In genomic region chr17:82408938-82409318, GRCh38 we compare ENCODE assay signal across 20 cellular contexts. TPM values are rescaled to one million over a fixed set of nuclear protein-coding genes. Genes with fewer than 3 reads are reported as not detected.
DNase-seq lines count a peak whose midpoint lies in the region; ATAC-seq, FAIRE-seq and TF ChIP-seq lines count a peak whose summit lies in the region.
"Had no signal": no experiment of that assay in that cellular context is flagged by ENCODE, and none has a peak within 500 bp of the region (broad histone marks: within the 10 kb centered on the region; RNA-seq: fewer than 3 reads in every experiment).

No MANE protein-coding gene starts in this region.

- H2AK5ac ChIP-seq in neuronal stem cell (ENCODE audit: low read depth, low read length): no peak overlapping the region

- peak overlapping the region; percentile 17 for H4K8ac ChIP-seq in neuronal stem cell (ENCODE audit: low read depth, low read length)

- no peak overlapping the region for H2BK15ac ChIP-seq in neuronal stem cell (ENCODE audit: low read length)

- no peak overlapping the region for H3K4me2 ChIP-seq in neuronal stem cell (ENCODE audit: insufficient read depth, low read length, poor library complexity, severe bottlenecking)

- intact Hi-C loops in natural killer cell (cut with micrococcal nuclease): no loop called here

- no peak overlapping the region for H3K14ac ChIP-seq in neuronal stem cell (ENCODE audit: low read length)

- no peak overlapping the region for H3K4me3 Mint-ChIP-seq in natural killer cell treated with Interleukin-12 subunit alpha and Interleukin-12 subunit beta and Interleukin-15 and Interleukin-18, amount 100 ng/mL, for 72 hours
- no peak overlapping the region for H3K4me3 Mint-ChIP-seq in natural killer cell
- no peak overlapping the region for H3K4me3 Mint-ChIP-seq in WTC11
- H3K4me3 Mint-ChIP-seq in stimulated activated naive B cell treated with anti-CD40 and anti-IgM and Interleukin-4, amounts not matched to agents 10 μg/mL and 1 μg/mL and 100 μg/mL, for 72 hours: no peak overlapping the region
- H3K4me3 Mint-ChIP-seq: CD8-positive, alpha-beta T cell; HFFc6 had no signal

- no peak overlapping the region for H3K18ac ChIP-seq in neuronal stem cell (ENCODE audit: low read length)

- H3K9ac ChIP-seq in neuronal stem cell (ENCODE audit: low read depth, low read length, poor library complexity): peak overlapping the region; percentile 44
- H3K9ac ChIP-seq: BLaER1 treated with 17β-estradiol and CSF1 and Interleukin-3, amounts not matched to agents 10 nM and 100 nM; GM23248 had no signal

- CTCF ChIA-PET in WTC11 (lab: Charles Lee): interaction anchor here (0.6 to 1.5 kb wide), 3 partner anchors 16 to 56 kb away, joined by 3 to 5 read pairs (median 3); no protein-coding TSS in a partner anchor

- no CpG with 5 or more reads among the region's 21 CpGs for WGBS in neuronal stem cell (ENCODE audit: extremely low coverage in 2 of 2, insufficient read length in 2 of 2, insufficient replicate concordance in 1 of 2), 2 donors

- H4K91ac ChIP-seq in neuronal stem cell (ENCODE audit: low read depth, low read length, poor library complexity): no peak overlapping the region

- no peaks in the 10 kb centered on the region for H3K4me1 ChIP-seq in neuronal stem cell (ENCODE audit: control insufficient read depth in 2 of 2, insufficient read depth in 1 of 2, low read depth in 1 of 2, low read length in 2 of 2)

- no peaks in the 10 kb centered on the region for H3K9me3 ChIP-seq in neuronal stem cell (replicated peaks in 1 of 2; ENCODE audit: control insufficient read depth in 2 of 2, insufficient read depth in 1 of 2, low read depth in 1 of 2, low read length in 2 of 2)
- H3K9me3 ChIP-seq: BLaER1 treated with 17β-estradiol and CSF1 and Interleukin-3, amounts not matched to agents 10 nM and 100 nM had no signal

- H3K4me1 Mint-ChIP-seq in natural killer cell treated with Interleukin-12 subunit alpha and Interleukin-12 subunit beta and Interleukin-15 and Interleukin-18, amount 100 ng/mL, for 72 hours (ENCODE audit: low read depth in 2 of 2): peaks cover 0 to 13% of the 10 kb centered on the region in 2 donors
- H3K4me1 Mint-ChIP-seq in natural killer cell (peaks cover 0 to 4% of the 10 kb centered on the region in 2 donors), WTC11 (no peaks in the 10 kb centered on the region)
- H3K4me1 Mint-ChIP-seq in stimulated activated naive B cell treated with anti-CD40 and anti-IgM and Interleukin-4, amounts not matched to agents 10 μg/mL and 1 μg/mL and 100 μg/mL, for 72 hours: peaks cover 20 to 30% of the 10 kb centered on the region in 2 donors

- peak overlapping the region; percentile 87 for H2BK5ac ChIP-seq in neuronal stem cell (ENCODE audit: low read length)

- H3K27me3 ChIP-seq in neuronal stem cell (ENCODE audit: control insufficient read depth in 3 of 3, insufficient read depth in 3 of 3, low read depth in 1 of 3, low read length in 3 of 3): peaks cover 0 to under 1% (median 0%) of the 10 kb centered on the region in 3 experiments
- H3K27me3 ChIP-seq: BLaER1 treated with 17β-estradiol and CSF1 and Interleukin-3, amounts not matched to agents 10 nM and 100 nM had no signal

- no peak overlapping the region for H3K27ac ChIP-seq in neuronal stem cell (replicated peaks; ENCODE audit: low read length)
- H3K27ac ChIP-seq: BLaER1 treated with 17β-estradiol and CSF1 and Interleukin-3, amounts not matched to agents 10 nM and 100 nM; GM23248 had no signal

- no peaks in the 10 kb centered on the region for H3K36me3 Mint-ChIP-seq in natural killer cell treated with Interleukin-12 subunit alpha and Interleukin-12 subunit beta and Interleukin-15 and Interleukin-18, amount 100 ng/mL, for 72 hours
- H3K36me3 Mint-ChIP-seq in natural killer cell: no peaks in the 10 kb centered on the region
- H3K36me3 Mint-ChIP-seq in WTC11: peaks cover 2% of the 10 kb centered on the region; the same call in 1 of the 2 replicates
- peaks cover 33 to 46% of the 10 kb centered on the region in 2 donors for H3K36me3 Mint-ChIP-seq in stimulated activated naive B cell treated with anti-CD40 and anti-IgM and Interleukin-4, amounts not matched to agents 10 μg/mL and 1 μg/mL and 100 μg/mL, for 72 hours

- H3K9me3 Mint-ChIP-seq in natural killer cell treated with Interleukin-12 subunit alpha and Interleukin-12 subunit beta and Interleukin-15 and Interleukin-18, amount 100 ng/mL, for 72 hours: no peaks in the 10 kb centered on the region
- H3K9me3 Mint-ChIP-seq in natural killer cell (no peaks in the 10 kb centered on the region), WTC11 (no peaks in the 10 kb centered on the region)
- H3K9me3 Mint-ChIP-seq in stimulated activated naive B cell treated with anti-CD40 and anti-IgM and Interleukin-4, amounts not matched to agents 10 μg/mL and 1 μg/mL and 100 μg/mL, for 72 hours: no peaks in the 10 kb centered on the region
- H3K9me3 Mint-ChIP-seq: CD8-positive, alpha-beta T cell; HFFc6 had no signal

- peaks cover 9% of the 10 kb centered on the region for H3K79me1 ChIP-seq in neuronal stem cell (ENCODE audit: low read depth, low read length)

- POLR2A ChIA-PET in WTC11 (lab: Charles Lee): interaction anchor here (0.6 kb wide), 1 partner anchor 74 kb away, joined by 12 read pairs; no protein-coding TSS in a partner anchor

- no peak overlapping the region for H2BK12ac ChIP-seq in neuronal stem cell (ENCODE audit: low read length)

- H3K4me3 ChIP-seq in neuronal stem cell (ENCODE audit: low read length in 2 of 2): no peak overlapping the region
- H3K4me3 ChIP-seq: BLaER1 treated with 17β-estradiol and CSF1 and Interleukin-3, amounts not matched to agents 10 nM and 100 nM; GM23248 had no signal

- no peak for TF ChIP-seq CTCF in natural killer cell (IDR thresholded peaks at IDR 0.05)
- TF ChIP-seq CTCF in WTC11 (IDR thresholded peaks at IDR 0.05): no peak

- no peak overlapping the region for H2BK120ac ChIP-seq in neuronal stem cell (ENCODE audit: low read depth, low read length)

- H3K4ac ChIP-seq in neuronal stem cell (ENCODE audit: low read length): peak overlapping the region; percentile 27

- no peak for ATAC-seq in natural killer cell treated with Interleukin-12 subunit alpha and Interleukin-12 subunit beta and Interleukin-15 and Interleukin-18, amount 100 ng/mL, for 72 hours
- no peak for ATAC-seq in natural killer cell
- ATAC-seq in WTC11: no peak
- ATAC-seq in stimulated activated naive B cell treated with anti-CD40 and anti-IgM and Interleukin-4, amounts not matched to agents 10 μg/mL and 1 μg/mL and 100 μg/mL, for 72 hours (replicated peaks): no peak
- ATAC-seq: CD8-positive, alpha-beta T cell; HCT116 had no signal

- no peaks in the 10 kb centered on the region for H3K27me3 Mint-ChIP-seq in natural killer cell treated with Interleukin-12 subunit alpha and Interleukin-12 subunit beta and Interleukin-15 and Interleukin-18, amount 100 ng/mL, for 72 hours
- no peaks in the 10 kb centered on the region for H3K27me3 Mint-ChIP-seq in natural killer cell (ENCODE audit: low read depth in 2 of 2)
- H3K27me3 Mint-ChIP-seq in WTC11 (ENCODE audit: low read depth): no peaks in the 10 kb centered on the region
- H3K27me3 Mint-ChIP-seq in stimulated activated naive B cell treated with anti-CD40 and anti-IgM and Interleukin-4, amounts not matched to agents 10 μg/mL and 1 μg/mL and 100 μg/mL, for 72 hours: no peaks in the 10 kb centered on the region

- no peak overlapping the region for H2AFZ ChIP-seq in neuronal stem cell (ENCODE audit: low read length)
- H2AFZ ChIP-seq: GM23248 had no signal

- DNase-seq in natural killer cell treated with Interleukin-12 subunit alpha and Interleukin-12 subunit beta and Interleukin-15 and Interleukin-18, amount 100 ng/mL, for 72 hours (ENCODE audit: low spot score): peak; percentile 22
- no peak for DNase-seq in natural killer cell
- DNase-seq in WTC11 (ENCODE audit: low spot score): no peak
- no peak for DNase-seq in neuronal stem cell (ENCODE audit: low spot score)
- DNase-seq in urothelium cell line (ENCODE audit: low spot score): no peak
- DNase-seq in globus pallidus (ENCODE audit: low spot score): no peak
- DNase-seq in NCI-H524 (lab: John Stamatoyannopoulos, UW): no peak
- no peak for DNase-seq in stimulated activated naive B cell treated with anti-CD40 and anti-IgM and Interleukin-4, amounts not matched to agents 10 μg/mL and 1 μg/mL and 100 μg/mL, for 72 hours
- DNase-seq: 8988T; Calu3; CD8-positive, alpha-beta T cell; DMS79 treated with DMSO at 0.1 percent for 48 hours; GF-D8; GM23248; HFFc6 had no signal

- peak overlapping the region; percentile 80 for H3K23ac ChIP-seq in neuronal stem cell (ENCODE audit: low read depth, low read length, poor library complexity)

- no peak overlapping the region for H3K27ac Mint-ChIP-seq in natural killer cell treated with Interleukin-12 subunit alpha and Interleukin-12 subunit beta and Interleukin-15 and Interleukin-18, amount 100 ng/mL, for 72 hours
- no peak overlapping the region for H3K27ac Mint-ChIP-seq in natural killer cell
- H3K27ac Mint-ChIP-seq in WTC11: peak overlapping the region; percentile 68; the same call in 1 of the 2 replicates
- no peak overlapping the region for H3K27ac Mint-ChIP-seq in stimulated activated naive B cell treated with anti-CD40 and anti-IgM and Interleukin-4, amounts not matched to agents 10 μg/mL and 1 μg/mL and 100 μg/mL, for 72 hours
- H3K27ac Mint-ChIP-seq: CD8-positive, alpha-beta T cell; HFFc6 had no signal

- H3K36me3 ChIP-seq in neuronal stem cell (replicated peaks in 1 of 2; ENCODE audit: control insufficient read depth in 2 of 2, insufficient read depth in 2 of 2, low read length in 2 of 2): peaks cover 12 to 28% of the 10 kb centered on the region in 2 donors

- peak; percentile 72 for FAIRE-seq in urothelium cell line (lab: Jason Lieb, UNC)
- FAIRE-seq: H54 had no signal

RNA-seq across cellular contexts. Expression of gene HEXD, which starts 9.2 kb away (rescaled TPM):
- 10 to 100 TPM; 19.5 to 40.1 TPM for total RNA-seq in natural killer cell treated with Interleukin-12 subunit alpha and Interleukin-12 subunit beta and Interleukin-15 and Interleukin-18, amount 100 ng/mL, for 72 hours
- total RNA-seq in natural killer cell (10 to 100 TPM; 35.7 to 57.4 (median 51.5) TPM), WTC11 (2021) (36.0 to 40.0 TPM (median 37.1 TPM) in 3 replicates)
- 19.9 TPM for polyA plus RNA-seq in neuronal stem cell (2013, experiment 1 of 2)
- polyA plus RNA-seq in neuronal stem cell (2013, experiment 2 of 2): 19.4 TPM

RNA-seq across cellular contexts. Expression of gene OGFOD3, which starts 9.5 kb away (rescaled TPM):
- total RNA-seq in natural killer cell treated with Interleukin-12 subunit alpha and Interleukin-12 subunit beta and Interleukin-15 and Interleukin-18, amount 100 ng/mL, for 72 hours: 10 to 100 TPM; 29.7 to 30.1 TPM
- total RNA-seq in natural killer cell (10 to 100 TPM; 21.6 to 28.6 (median 23.3) TPM), WTC11 (2021) (20.4 to 24.0 TPM (median 22.5 TPM) in 3 replicates)
- 14.8 TPM for polyA plus RNA-seq in neuronal stem cell (2013, experiment 1 of 2)
- 15.3 TPM for polyA plus RNA-seq in neuronal stem cell (2013, experiment 2 of 2)

RNA-seq across cellular contexts. Expression of gene UTS2R, which starts 37.4 kb away (rescaled TPM):
- total RNA-seq in natural killer cell treated with Interleukin-12 subunit alpha and Interleukin-12 subunit beta and Interleukin-15 and Interleukin-18, amount 100 ng/mL, for 72 hours: not detected
- total RNA-seq in natural killer cell (under 1 TPM in 1 of 3 donors, not detected in 2; 0.28 TPM), WTC11 (2021) (0.46 to 0.76 TPM (median 0.53 TPM) in 3 replicates)
- polyA plus RNA-seq in neuronal stem cell (2013, experiment 1 of 2): 0.11 TPM
- 0.12 TPM for polyA plus RNA-seq in neuronal stem cell (2013, experiment 2 of 2)
- total RNA-seq: Calu3; CD8-positive, alpha-beta T cell; GM23248; HFFc6; HT-29 had no signal
- polyA plus RNA-seq: AG04450, GM23248 had no signal

RNA-seq across cellular contexts. Expression of gene CYBC1, which starts 41.6 kb away (rescaled TPM):
- 100 to 1,000 TPM; 300 to 380 TPM for total RNA-seq in natural killer cell treated with Interleukin-12 subunit alpha and Interleukin-12 subunit beta and Interleukin-15 and Interleukin-18, amount 100 ng/mL, for 72 hours
- total RNA-seq in natural killer cell (100 to 1,000 TPM; 168 to 219 (median 192) TPM), WTC11 (2021) (61.5 to 71.7 TPM (median 65.5 TPM) in 3 replicates)
- polyA plus RNA-seq in neuronal stem cell (2013, experiment 1 of 2): 42.0 TPM
- polyA plus RNA-seq in neuronal stem cell (2013, experiment 2 of 2): 41.3 TPM

RNA-seq across cellular contexts. Expression of gene NARF, which starts 49.6 kb away (rescaled TPM):
- 100 to 1,000 TPM; 217 to 295 TPM for total RNA-seq in natural killer cell treated with Interleukin-12 subunit alpha and Interleukin-12 subunit beta and Interleukin-15 and Interleukin-18, amount 100 ng/mL, for 72 hours
- 100 to 1,000 TPM; 130 to 203 (median 158) TPM for total RNA-seq in natural killer cell
- total RNA-seq in WTC11 (2021): 96.7 to 125 TPM (median 117 TPM) in 3 replicates
- polyA plus RNA-seq in neuronal stem cell (2013, experiment 1 of 2): 107 TPM
- polyA plus RNA-seq in neuronal stem cell (2013, experiment 2 of 2): 107 TPM
